ENCODE assay signal across 18 cellular contexts in the genomic region with DNA sequence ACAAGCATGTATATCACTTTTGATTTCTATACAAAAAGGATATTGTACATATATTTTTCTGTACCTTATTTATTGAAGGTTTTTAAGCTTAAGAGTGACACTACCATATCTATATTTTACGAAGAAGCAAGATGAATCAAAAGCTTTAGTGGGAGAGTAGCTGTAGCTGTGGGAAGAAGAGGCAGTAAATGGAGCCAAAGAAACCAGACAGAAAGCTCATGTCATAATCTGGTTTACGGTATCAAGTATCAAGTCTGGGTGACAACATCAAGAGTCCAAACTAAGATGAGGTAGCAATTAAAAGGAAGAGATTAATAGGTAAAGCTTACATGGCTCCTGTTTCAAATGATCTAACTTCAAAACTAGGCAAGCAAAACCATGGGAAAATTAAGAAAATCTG. TPM values are rescaled to one million over a fixed set of nuclear protein-coding genes. Genes with fewer than 3 reads are reported as not detected.
DNase-seq lines count a peak whose midpoint lies in the region; ATAC-seq and TF ChIP-seq lines count a peak whose summit lies in the region.
"Had no signal": no experiment of that assay in that cellular context is flagged by ENCODE, and none has a peak within 500 bp of the region (broad histone marks: within the 10 kb centered on the region; RNA-seq: fewer than 3 reads in every experiment).

No MANE protein-coding gene starts in this region.

- DNase-seq in central memory CD8-positive, alpha-beta T cell (ENCODE audit: low spot score in 2 of 2): no peak
- DNase-seq in NCI-H774 (lab: John Stamatoyannopoulos, UW): no peak
- no peak for DNase-seq in stimulated activated CD4-positive, alpha-beta T cell treated with anti-CD3 and anti-CD28 coated beads, Interleukin-4, amount 100 ng/mL, for 4 hours
- no peak for DNase-seq in RPMI8226
- DNase-seq in cardiac septum (ENCODE audit: low spot score): no peak
- DNase-seq: activated naive CD4-positive, alpha-beta T cell; CD8-positive, alpha-beta memory T cell; dermis blood vessel endothelial cell; erythroblast; HCEC 1CT; head of caudate nucleus; NCI-H1417 treated with DMSO at 0.1 percent for 48 hours; right lobe of liver; Right ventricle myocardium superior had no signal

- H3K27me3 Mint-ChIP-seq in central memory CD8-positive, alpha-beta T cell: no peaks in the 10 kb centered on the region

- no peaks in the 10 kb centered on the region for H3K9me3 Mint-ChIP-seq in central memory CD8-positive, alpha-beta T cell

- no peak for TF ChIP-seq CTCF in KMS-11 (conservative IDR thresholded peaks at IDR 0.05; ENCODE audit: low read depth, low read length)

- H3K4me3 Mint-ChIP-seq in central memory CD8-positive, alpha-beta T cell: no peak overlapping the region
- H3K4me3 Mint-ChIP-seq: mesothelial cell of epicardium had no signal

- peaks cover 7% of the 10 kb centered on the region for H3K36me3 ChIP-seq in ACC112 (ENCODE audit: insufficient read depth, low read length)
- H3K36me3 ChIP-seq in KMS-11 (ENCODE audit: insufficient read depth): no peaks in the 10 kb centered on the region
- H3K36me3 ChIP-seq in muscle layer of duodenum (ENCODE audit: control insufficient read depth in 1 of 2, insufficient read depth in 2 of 2, low read length in 2 of 2): peaks cover 0 to 5% of the 10 kb centered on the region in 2 donors
- H3K36me3 ChIP-seq: right lobe of liver had no signal

- intact Hi-C loops in cardiac septum (cut with DNase I): no loop called here

- H4K20me1 ChIP-seq in KMS-11 (ENCODE audit: insufficient read depth): no peaks in the 10 kb centered on the region; the same call in 1 of the 2 replicates

- H3K4me1 Mint-ChIP-seq in central memory CD8-positive, alpha-beta T cell: peaks cover 12% of the 10 kb centered on the region

- H3K27ac Mint-ChIP-seq in central memory CD8-positive, alpha-beta T cell (ENCODE audit: low read depth): peak overlapping the region; percentile 48
- H3K27ac Mint-ChIP-seq: mesothelial cell of epicardium had no signal

- peak overlapping the region; percentile 75 for H3K4me2 ChIP-seq in KMS-11

- H3K79me2 ChIP-seq in ACC112 (ENCODE audit: control insufficient read depth, insufficient read depth, low read length, unreplicated experiment) (no peaks in the 10 kb centered on the region), KMS-11 (ENCODE audit: insufficient read depth, low read depth) (no peaks in the 10 kb centered on the region; the same call in 1 of the 2 replicates)

- H3K9ac ChIP-seq in KMS-11: peak overlapping the region; percentile 34; the same call in 1 of the 2 replicates

- H3K27me3 ChIP-seq in ACC112 (ENCODE audit: insufficient read depth, low read length) (no peaks in the 10 kb centered on the region), KMS-11 (ENCODE audit: insufficient read depth, low read depth) (no peaks in the 10 kb centered on the region), muscle layer of duodenum (ENCODE audit: low read depth, low read length) (no peaks in the 10 kb centered on the region)
- H3K27me3 ChIP-seq: right lobe of liver had no signal

- H2AFZ ChIP-seq in ACC112 (ENCODE audit: low read length, unreplicated experiment) (peak overlapping the region; percentile 89), KMS-11 (ENCODE audit: low read depth) (no peak overlapping the region)

- no peak for ATAC-seq in central memory CD8-positive, alpha-beta T cell (replicated peaks; ENCODE audit: extremely low read depth, poor library complexity, severe bottlenecking)

- H3K4me3 ChIP-seq in ACC112 (ENCODE audit: low read depth, low read length): peak overlapping the region; percentile 65
- H3K4me3 ChIP-seq in KMS-11 (IDR thresholded peaks at IDR 0.05; ENCODE audit: insufficient read depth, low read depth, low read length): no peak overlapping the region
- H3K4me3 ChIP-seq in muscle layer of duodenum (ENCODE audit: low read depth in 1 of 2, low read length in 2 of 2): peak overlapping the region; percentile 35 to 60
- H3K4me3 ChIP-seq: right lobe of liver had no signal

- no peak overlapping the region for H3K27ac ChIP-seq in ACC112 (ENCODE audit: low read depth, low read length)
- peak overlapping the region; percentile 65 for H3K27ac ChIP-seq in KMS-11
- H3K27ac ChIP-seq in muscle layer of duodenum (ENCODE audit: low read length): no peak overlapping the region
- H3K27ac ChIP-seq: right lobe of liver had no signal

- H3K4me1 ChIP-seq in ACC112 (ENCODE audit: control insufficient read depth, insufficient read depth, low read length, unreplicated experiment): peaks cover 3% of the 10 kb centered on the region
- H3K4me1 ChIP-seq in KMS-11 (ENCODE audit: low read depth, poor library complexity, severe bottlenecking): peaks cover 32% of the 10 kb centered on the region
- peaks cover 0 to 7% of the 10 kb centered on the region in 2 donors for H3K4me1 ChIP-seq in muscle layer of duodenum (ENCODE audit: control insufficient read depth in 1 of 2, insufficient read depth in 2 of 2, low read length in 2 of 2)
- H3K4me1 ChIP-seq: right lobe of liver had no signal

- peaks cover 5% of the 10 kb centered on the region for H3K36me3 Mint-ChIP-seq in central memory CD8-positive, alpha-beta T cell (ENCODE audit: insufficient read depth)

- H3K9me3 ChIP-seq in muscle layer of duodenum (ENCODE audit: control insufficient read depth in 1 of 2, low read length in 2 of 2): no peaks in the 10 kb centered on the region
- H3K9me3 ChIP-seq: right lobe of liver had no signal

RNA-seq across cellular contexts. Expression of gene CEP83, which starts 54.8 kb away (rescaled TPM):
- total RNA-seq in cardiac septum: 11.7 TPM
